ENCODE assay signal across 22 cellular contexts in the genomic region with DNA sequence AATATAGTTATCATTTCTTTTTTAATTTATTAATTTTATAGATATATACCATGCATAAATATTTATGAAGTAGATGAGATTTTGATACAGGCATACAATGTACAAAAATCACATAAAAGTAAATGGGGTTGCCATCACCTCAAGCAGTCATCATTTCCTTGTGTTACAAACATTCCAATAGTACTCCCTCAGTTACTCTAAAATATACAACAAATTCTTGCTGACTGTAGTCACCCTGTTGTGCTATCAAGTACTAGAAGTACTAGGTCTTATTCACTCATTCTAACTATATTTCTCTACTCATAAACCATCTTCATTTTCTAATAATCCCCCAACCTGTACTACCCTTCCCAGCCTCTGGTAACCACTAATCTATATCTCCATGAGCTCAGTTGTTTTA.
DNase-seq lines count a peak whose midpoint lies in the region; TF ChIP-seq lines count a peak whose summit lies in the region.
"Had no signal": no experiment of that assay in that cellular context is flagged by ENCODE, and none has a peak within 500 bp of the region (broad histone marks: within the 10 kb centered on the region; RNA-seq: fewer than 3 reads in every experiment).

No MANE protein-coding gene starts in this region.

- H3K4me3 ChIP-seq in astrocyte of the spinal cord (ENCODE audit: low read depth, low read length) (no peak overlapping the region), dorsolateral prefrontal cortex (no peak overlapping the region)
- H3K4me3 ChIP-seq: BLaER1, MG63, SJCRH30 had no signal

- H3K27me3 Mint-ChIP-seq in HFFc6 (ENCODE audit: insufficient read depth) (no peaks in the 10 kb centered on the region; the same call in 1 of the 2 replicates), osteocyte (ENCODE audit: unreplicated experiment) (peaks cover 2% of the 10 kb centered on the region)
- H3K27me3 Mint-ChIP-seq: CD4-positive, alpha-beta memory T cell; IgD-negative memory B cell had no signal

- DNase-seq in AG08396 (ENCODE audit: low spot score) (peak; percentile 13), HFFc6 (peak; percentile 26), astrocyte of the spinal cord (ENCODE audit: low read depth, low spot score) (peak; percentile 9), iris pigment epithelial cell (ENCODE audit: low read depth) (peak; percentile 70), osteocyte (ENCODE audit: extremely low spot score, unreplicated experiment) (no peak), dorsolateral prefrontal cortex (no peak), NCI-H446 treated with DMSO at 0.1 percent for 48 hours (lab: John Stamatoyannopoulos, UW) (no peak)
- DNase-seq in stimulated activated CD8-positive, alpha-beta memory T cell treated with anti-CD3 and anti-CD28 coated beads, Interleukin-4, amount 100 ng/mL, for 48 hours, result no peak
- DNase-seq: Calu3; CD4-positive, alpha-beta memory T cell; GOT3; Karpas-422; MG63; NCI-H1048; NCI-H1436; NCI-H1930; NCI-H345; NCI-H526; SJCRH30 had no signal

- intact Hi-C loops in dorsolateral prefrontal cortex (cut with DNase I), result no loop called here

- no peaks in the 10 kb centered on the region for H3K36me3 Mint-ChIP-seq in HFFc6 (ENCODE audit: low read depth)
- H3K36me3 Mint-ChIP-seq in osteocyte (ENCODE audit: unreplicated experiment), result no peaks in the 10 kb centered on the region
- H3K36me3 Mint-ChIP-seq: CD4-positive, alpha-beta memory T cell; IgD-negative memory B cell had no signal

- peaks cover 14% of the 10 kb centered on the region; the same call in 1 of the 2 replicates for H3K4me1 Mint-ChIP-seq in HFFc6 (ENCODE audit: low read depth)
- no peaks in the 10 kb centered on the region for H3K4me1 Mint-ChIP-seq in osteocyte (ENCODE audit: unreplicated experiment)
- H3K4me1 Mint-ChIP-seq: CD4-positive, alpha-beta memory T cell; IgD-negative memory B cell had no signal

- peaks cover 5% of the 10 kb centered on the region; the same call in 1 of the 2 replicates for H3K9me3 Mint-ChIP-seq in HFFc6
- H3K9me3 Mint-ChIP-seq in osteocyte (ENCODE audit: unreplicated experiment), result peaks cover 22% of the 10 kb centered on the region

- in situ Hi-C loops in astrocyte of the spinal cord (cut with HindIII; ENCODE audit: low sequenced_read_pairs), result no loop called here

- H3K4me3 Mint-ChIP-seq in HFFc6, result no peak overlapping the region
- H3K4me3 Mint-ChIP-seq in osteocyte (ENCODE audit: unreplicated experiment), result no peak overlapping the region
- H3K4me3 Mint-ChIP-seq: IgD-negative memory B cell had no signal

- TF ChIP-seq CTCF in HFFc6 (IDR thresholded peaks at IDR 0.05), result no peak
- no peak for TF ChIP-seq CTCF in astrocyte of the spinal cord (IDR thresholded peaks at IDR 0.05; ENCODE audit: low read depth, low read length)
- no peak for TF ChIP-seq CTCF in osteocyte (IDR thresholded peaks at IDR 0.05)
- TF ChIP-seq CTCF in dorsolateral prefrontal cortex (IDR thresholded peaks at IDR 0.05 in 54 of 56, conservative IDR thresholded peaks at IDR 0.05 in 2 of 56; ENCODE audit: low read depth in 1 of 56, partially characterized antibody in 56 of 56), result no peak

- H3K27ac Mint-ChIP-seq in HFFc6, result no peak overlapping the region
- no peak overlapping the region for H3K27ac Mint-ChIP-seq in osteocyte (ENCODE audit: unreplicated experiment)
- H3K27ac Mint-ChIP-seq: CD4-positive, alpha-beta memory T cell; IgD-negative memory B cell had no signal

- H3K27me3 ChIP-seq in dorsolateral prefrontal cortex, result no peaks in the 10 kb centered on the region
- H3K27me3 ChIP-seq: BLaER1, MG63, SJCRH30 had no signal

- H3K27ac ChIP-seq in dorsolateral prefrontal cortex, result no peak overlapping the region
- H3K27ac ChIP-seq: 22Rv1, BLaER1, SJCRH30 had no signal

Comparison
In these comparisons a context has a peak if more than half of its experiments do, and no peak if none do; other contexts are left out.
1. DNase-seq: peak in AG08396 (single experiment), HFFc6 (single experiment), astrocyte of the spinal cord (single experiment) and iris pigment epithelial cell (single experiment); none in osteocyte (single experiment), stimulated activated CD8-positive, alpha-beta memory T cell treated with anti-CD3 and anti-CD28 coated beads, Interleukin-4, amount 100 ng/mL, for 48 hours (single experiment), dorsolateral prefrontal cortex (0 of 10) and NCI-H446 treated with DMSO at 0.1 percent for 48 hours (single experiment).